Comparison of ENCODE assay signal across 24 cellular contexts in genomic region chr2:165876269-165876668, GRCh38.
DNase-seq lines count a peak whose midpoint lies in the region; ATAC-seq and TF ChIP-seq lines count a peak whose summit lies in the region.
"Had no signal": no experiment of that assay in that cellular context is flagged by ENCODE, and none has a peak within 500 bp of the region (broad histone marks: within the 10 kb centered on the region; RNA-seq: fewer than 3 reads in every experiment).

No MANE protein-coding gene starts in this region.

- H3K9me3 Mint-ChIP-seq in activated CD4-positive, alpha-beta T cell treated with anti-CD3 and anti-CD28 coated beads for 36 hours (ENCODE audit: low read depth), result no peaks in the 10 kb centered on the region
- H3K9me3 Mint-ChIP-seq in CD14-positive monocyte, result no peaks in the 10 kb centered on the region
- H3K9me3 Mint-ChIP-seq in activated CD4-positive, alpha-beta memory T cell treated with anti-CD3 and anti-CD28 coated beads, Interleukin-2, amount 10 ng/mL, durations not matched to agents 7 days and 5 days, result no peaks in the 10 kb centered on the region
- no peaks in the 10 kb centered on the region for H3K9me3 Mint-ChIP-seq in natural killer cell
- H3K9me3 Mint-ChIP-seq: activated T-helper 1 cell treated with anti-CD3 and anti-CD28 coated beads, Interleukin-12 subunit alpha, Interleukin-12 subunit beta, Interleukin-2, Interleukin-4 antibody, amounts not matched to agents 30 ng/mL and 10 ng/mL and 1 ng/mL, durations not matched to agents 14 hours and 24 hours and 36 hours; brain had no signal

- peaks cover 21% of the 10 kb centered on the region for H3K36me3 Mint-ChIP-seq in activated CD4-positive, alpha-beta T cell treated with anti-CD3 and anti-CD28 coated beads for 36 hours (ENCODE audit: low read depth)
- H3K36me3 Mint-ChIP-seq in CD14-positive monocyte (peaks cover 10 to 18% of the 10 kb centered on the region in 2 donors), natural killer cell (peaks cover 8% of the 10 kb centered on the region)
- peaks cover 8% of the 10 kb centered on the region for H3K36me3 Mint-ChIP-seq in activated CD4-positive, alpha-beta memory T cell treated with anti-CD3 and anti-CD28 coated beads, Interleukin-2, amount 10 ng/mL, durations not matched to agents 7 days and 5 days (ENCODE audit: low read depth)

- intact Hi-C loops in activated CD4-positive, alpha-beta T cell treated with anti-CD3 and anti-CD28 coated beads for 36 hours (cut with DNase I, micrococcal nuclease), result loop anchor here (2.0 to 10.0 kb wide), 3 partner anchors 81 to 861 kb away; partner anchors contain the start of genes GALNT3 (in 1 of the 2) and SCN2A (in 1 of the 2)
- intact Hi-C loops in CD14-positive monocyte (cut with micrococcal nuclease) (loop anchor here in 1 of 2 donors (5.0 kb wide), 1 partner anchor 474 kb away; no protein-coding TSS in a partner anchor), natural killer cell (cut with micrococcal nuclease) (no loop called here)

- ATAC-seq in activated CD4-positive, alpha-beta T cell treated with anti-CD3 and anti-CD28 coated beads for 36 hours, result peak; percentile 74
- no peak for ATAC-seq in natural killer cell
- ATAC-seq in GM21786 (IDR thresholded peaks at IDR 0.05; ENCODE audit: unreplicated experiment), result no peak
- ATAC-seq: lower lobe of right lung had no signal

- H3K4me3 Mint-ChIP-seq in activated CD4-positive, alpha-beta T cell treated with anti-CD3 and anti-CD28 coated beads for 36 hours, result no peak overlapping the region
- no peak overlapping the region for H3K4me3 Mint-ChIP-seq in CD14-positive monocyte
- H3K4me3 Mint-ChIP-seq in activated CD4-positive, alpha-beta memory T cell treated with anti-CD3 and anti-CD28 coated beads, Interleukin-2, amount 10 ng/mL, durations not matched to agents 7 days and 5 days, result no peak overlapping the region
- no peak overlapping the region for H3K4me3 Mint-ChIP-seq in natural killer cell
- H3K4me3 Mint-ChIP-seq: activated T-helper 1 cell treated with anti-CD3 and anti-CD28 coated beads, Interleukin-12 subunit alpha, Interleukin-12 subunit beta, Interleukin-2, Interleukin-4 antibody, amounts not matched to agents 30 ng/mL and 10 ng/mL and 1 ng/mL, durations not matched to agents 14 hours and 24 hours and 36 hours; brain had no signal

- H3K4me1 Mint-ChIP-seq in activated CD4-positive, alpha-beta T cell treated with anti-CD3 and anti-CD28 coated beads for 36 hours, result peaks cover 36% of the 10 kb centered on the region
- H3K4me1 Mint-ChIP-seq in CD14-positive monocyte (peaks cover 26% of the 10 kb centered on the region), natural killer cell (peaks cover 26 to 28% of the 10 kb centered on the region in 2 donors)
- H3K4me1 Mint-ChIP-seq in activated CD4-positive, alpha-beta memory T cell treated with anti-CD3 and anti-CD28 coated beads, Interleukin-2, amount 10 ng/mL, durations not matched to agents 7 days and 5 days, result peaks cover 25% of the 10 kb centered on the region

- H3K27ac Mint-ChIP-seq in activated CD4-positive, alpha-beta T cell treated with anti-CD3 and anti-CD28 coated beads for 36 hours, result peak overlapping the region; percentile 64
- H3K27ac Mint-ChIP-seq in CD14-positive monocyte, result peak overlapping the region in 6 of 7 donors; percentile 28 to 92 (median 76)
- H3K27ac Mint-ChIP-seq in activated CD4-positive, alpha-beta memory T cell treated with anti-CD3 and anti-CD28 coated beads, Interleukin-2, amount 10 ng/mL, durations not matched to agents 7 days and 5 days, result peak overlapping the region; percentile 2
- peak overlapping the region; percentile 51 to 70 for H3K27ac Mint-ChIP-seq in natural killer cell
- H3K27ac Mint-ChIP-seq: activated T-helper 1 cell treated with anti-CD3 and anti-CD28 coated beads, Interleukin-12 subunit alpha, Interleukin-12 subunit beta, Interleukin-2, Interleukin-4 antibody, amounts not matched to agents 30 ng/mL and 10 ng/mL and 1 ng/mL, durations not matched to agents 14 hours and 24 hours and 36 hours had no signal

- H3K27me3 Mint-ChIP-seq in activated CD4-positive, alpha-beta T cell treated with anti-CD3 and anti-CD28 coated beads for 36 hours, result no peaks in the 10 kb centered on the region
- no peaks in the 10 kb centered on the region for H3K27me3 Mint-ChIP-seq in CD14-positive monocyte (ENCODE audit: low read depth in 3 of 3)
- H3K27me3 Mint-ChIP-seq in activated CD4-positive, alpha-beta memory T cell treated with anti-CD3 and anti-CD28 coated beads, Interleukin-2, amount 10 ng/mL, durations not matched to agents 7 days and 5 days, result no peaks in the 10 kb centered on the region
- no peaks in the 10 kb centered on the region for H3K27me3 Mint-ChIP-seq in natural killer cell (ENCODE audit: low read depth in 2 of 2)
- H3K27me3 Mint-ChIP-seq: brain had no signal

- TF ChIP-seq CTCF in CD14-positive monocyte (IDR thresholded peaks at IDR 0.05) (no peak), natural killer cell (IDR thresholded peaks at IDR 0.05) (no peak)

- POLR2A ChIA-PET in activated CD4-positive, alpha-beta T cell treated with anti-CD3 and anti-CD28 coated beads for 36 hours (lab: Charles Lee), result no interaction called here
- POLR2A ChIA-PET in activated CD4-positive, alpha-beta memory T cell treated with anti-CD3 and anti-CD28 coated beads, Interleukin-2, amount 10 ng/mL, durations not matched to agents 7 days and 5 days (lab: Charles Lee), result no interaction called here

- CTCF ChIA-PET in activated CD4-positive, alpha-beta T cell treated with anti-CD3 and anti-CD28 coated beads for 36 hours (lab: Charles Lee), result no interaction called here
- CTCF ChIA-PET in activated CD4-positive, alpha-beta memory T cell treated with anti-CD3 and anti-CD28 coated beads, Interleukin-2, amount 10 ng/mL, durations not matched to agents 7 days and 5 days (lab: Charles Lee), result no interaction called here

- no peak for DNase-seq in activated CD4-positive, alpha-beta T cell treated with anti-CD3 and anti-CD28 coated beads for 36 hours
- DNase-seq in activated CD4-positive, alpha-beta T cell treated with anti-CD3 and anti-CD28 coated beads for 1 hour, result no peak
- DNase-seq in CD14-positive monocyte (ENCODE audit: low spot score) (no peak), natural killer cell (no peak), DMS 273 (lab: John Stamatoyannopoulos, UW; ENCODE audit: unreplicated experiment) (no peak), GF-D8 (lab: John Stamatoyannopoulos, UW) (no peak)
- DNase-seq in activated CD4-positive, alpha-beta memory T cell treated with anti-CD3 and anti-CD28 coated beads, Interleukin-2, amount 10 ng/mL, durations not matched to agents 7 days and 5 days, result no peak
- DNase-seq: activated CD4-positive, alpha-beta T cell treated with anti-CD3 and anti-CD28 coated beads, Interleukin-2, amount 50 U/mL, for 48 hours; adrenal gland; Calu3; Karpas-422; kidney; lower lobe of right lung; MV-4-11; NCI-H1694; NCI-H2171 treated with DMSO at 0.1 percent for 48 hours; NCI-H526; occipital lobe; SJCRH30; stimulated activated CD8-positive, alpha-beta memory T cell treated with anti-CD3 and anti-CD28 coated beads, Interleukin-4, amount 100 ng/mL, for 48 hours; upper lobe of left lung had no signal

Comparison
In these comparisons a context has a peak if more than half of its experiments do, and no peak if none do; other contexts are left out.
1. H3K27ac Mint-ChIP-seq: peak in every context shown above with its lines; median percentile 76 in CD14-positive monocyte; 64 in activated CD4-positive, alpha-beta T cell treated with anti-CD3 and anti-CD28 coated beads for 36 hours; 60 in natural killer cell; 2 in activated CD4-positive, alpha-beta memory T cell treated with anti-CD3 and anti-CD28 coated beads, Interleukin-2, amount 10 ng/mL, durations not matched to agents 7 days and 5 days.